8 cellular contexts compared by ENCODE assay signal in the genomic region with DNA sequence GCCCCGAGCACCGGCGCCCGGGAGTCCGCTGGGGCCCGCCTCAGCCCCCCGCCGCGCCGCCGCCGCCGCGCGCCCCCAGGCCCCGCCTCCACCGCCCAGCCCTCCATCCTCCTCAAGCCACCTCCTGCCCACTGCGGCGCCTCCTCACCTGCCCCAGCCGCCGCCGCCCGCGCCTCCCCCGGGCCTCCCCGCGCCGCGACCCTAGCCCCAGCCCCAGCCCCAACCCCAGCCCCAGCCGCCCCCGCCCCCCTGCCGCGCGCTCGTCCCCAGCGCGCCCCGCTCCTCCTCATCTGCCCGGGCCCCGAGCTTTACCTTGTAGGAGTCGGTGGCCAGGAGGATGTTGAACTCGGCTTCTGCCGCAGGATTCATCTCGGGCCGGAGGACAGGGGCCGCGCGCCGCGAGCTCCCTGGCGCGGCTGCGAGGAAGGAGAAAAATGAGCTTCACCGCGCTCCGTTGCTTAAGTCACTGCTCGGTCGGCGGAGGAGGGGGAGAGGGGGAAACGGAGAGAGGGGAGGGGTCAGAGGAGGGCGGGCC. TPM values are rescaled to one million over a fixed set of nuclear protein-coding genes. Genes with fewer than 3 reads are reported as not detected.
DNase-seq lines count a peak whose midpoint lies in the region; ATAC-seq and TF ChIP-seq lines count a peak whose summit lies in the region.

TSS of gene NAMPT (minus strand) at position 468 of the 535 bp plus-strand sequence. CDS start at position 369, 99 bp downstream.

- peaks cover 0 to 31% (median 15%) of the 10 kb centered on the region in 4 donors for H3K4me1 ChIP-seq in sigmoid colon

- no peaks in the 10 kb centered on the region for H3K36me3 ChIP-seq in sigmoid colon

- 1% methylated on average over 61 of the region's 61 CpGs for WGBS in sigmoid colon, 2 donors

- H3K4me3 ChIP-seq in sigmoid colon = peak within 1 kb of the TSS; percentile 82 to 87 (median 86)

- no peaks in the 10 kb centered on the region for H3K9me3 Mint-ChIP-seq in activated naive CD8-positive, alpha-beta T cell treated with anti-CD3 and anti-CD28 coated beads, Interleukin-2, amount 10 ng/mL, durations not matched to agents 7 days and 5 days

- peak; percentile 71 for DNase-seq in NCI-H82 (lab: John Stamatoyannopoulos, UW)
- DNase-seq in NCI-H82 treated with DMSO at 0.1 percent for 48 hours (lab: John Stamatoyannopoulos, UW; ENCODE audit: unreplicated experiment) = no peak
- DNase-seq in NCI-H69 (lab: John Stamatoyannopoulos, UW) = peak; percentile 87
- DNase-seq in activated naive CD8-positive, alpha-beta T cell treated with anti-CD3 and anti-CD28 coated beads, Interleukin-2, amount 10 ng/mL, durations not matched to agents 7 days and 5 days = peak; percentile 72
- DNase-seq in left ventricle myocardium superior = peak; percentile 68
- DNase-seq in sigmoid colon = peak; percentile 82
- DNase-seq in midbrain (lab: John Stamatoyannopoulos, UW) = no peak

- H3K4me1 Mint-ChIP-seq in activated naive CD8-positive, alpha-beta T cell treated with anti-CD3 and anti-CD28 coated beads, Interleukin-2, amount 10 ng/mL, durations not matched to agents 7 days and 5 days = peaks cover 38% of the 10 kb centered on the region

- no peak for TF ChIP-seq EP300 in sigmoid colon (IDR thresholded peaks at IDR 0.05)

- H3K27me3 Mint-ChIP-seq in activated naive CD8-positive, alpha-beta T cell treated with anti-CD3 and anti-CD28 coated beads, Interleukin-2, amount 10 ng/mL, durations not matched to agents 7 days and 5 days = no peaks in the 10 kb centered on the region

- peak; percentile 50 to 74 for TF ChIP-seq POLR2A in sigmoid colon (IDR thresholded peaks at IDR 0.05)

- peak; percentile 12 for ATAC-seq in HG02763 (IDR thresholded peaks at IDR 0.05; ENCODE audit: unreplicated experiment)
- peak; percentile 38 for ATAC-seq in activated naive CD8-positive, alpha-beta T cell treated with anti-CD3 and anti-CD28 coated beads, Interleukin-2, amount 10 ng/mL, durations not matched to agents 7 days and 5 days (ENCODE audit: low read depth)
- ATAC-seq in left ventricle myocardium superior = peak; percentile 33

- intact Hi-C loops in left ventricle myocardium superior (cut with micrococcal nuclease) (loop anchor here (10.0 kb wide), 2 partner anchors 100 to 180 kb away; no protein-coding TSS in a partner anchor), sigmoid colon (cut with DNase I) (loop anchor here (2.0 to 10.0 kb wide), 5 partner anchors 117 to 883 kb away; partner anchors contain the start of genes CCDC71L and HBP1)

- H3K27ac ChIP-seq in sigmoid colon = peak within 1 kb of the TSS; percentile 98 to 99 (median 98)

- H3K27me3 ChIP-seq in sigmoid colon = no peaks in the 10 kb centered on the region

- POLR2A ChIA-PET in activated naive CD8-positive, alpha-beta T cell treated with anti-CD3 and anti-CD28 coated beads, Interleukin-2, amount 10 ng/mL, durations not matched to agents 7 days and 5 days (lab: Charles Lee) = interaction anchor here (0.6 to 2.0 kb wide), 11 partner anchors 9 to 593 kb away, joined by 3 to 10 read pairs (median 5); partner anchors contain the start of genes CCDC71L and SYPL1

- TF ChIP-seq CTCF in sigmoid colon (IDR thresholded peaks at IDR 0.05) = no peak

- H3K4me3 Mint-ChIP-seq in activated naive CD8-positive, alpha-beta T cell treated with anti-CD3 and anti-CD28 coated beads, Interleukin-2, amount 10 ng/mL, durations not matched to agents 7 days and 5 days = peak within 1 kb of the TSS; percentile 99

- peaks cover 7% of the 10 kb centered on the region for H3K36me3 Mint-ChIP-seq in activated naive CD8-positive, alpha-beta T cell treated with anti-CD3 and anti-CD28 coated beads, Interleukin-2, amount 10 ng/mL, durations not matched to agents 7 days and 5 days

- peak within 1 kb of the TSS; percentile 99 for H3K27ac Mint-ChIP-seq in activated naive CD8-positive, alpha-beta T cell treated with anti-CD3 and anti-CD28 coated beads, Interleukin-2, amount 10 ng/mL, durations not matched to agents 7 days and 5 days

- H3K9me3 ChIP-seq in sigmoid colon = no peaks in the 10 kb centered on the region

RNA-seq across cellular contexts. Expression of gene NAMPT, which starts in this region (rescaled TPM):
- total RNA-seq in activated naive CD8-positive, alpha-beta T cell treated with anti-CD3 and anti-CD28 coated beads, Interleukin-2, amount 10 ng/mL, durations not matched to agents 7 days and 5 days = 10 to 100 TPM; 63.8 to 65.7 TPM
- total RNA-seq in left ventricle myocardium superior (198 TPM), sigmoid colon (100 to 1,000 TPM in 2 of 4 donors, 10 to 100 TPM in 2; 53.2 to 717 (median 132) TPM)
- 100 to 1,000 TPM in 1 of 3 donors, 10 to 100 TPM in 2; 51.1 to 108 (median 83.9) TPM for polyA plus RNA-seq in sigmoid colon

Comparison
In these comparisons a context has a peak if more than half of its experiments do, and no peak if none do; other contexts are left out.
1. DNase-seq: peak in NCI-H82 (single experiment), NCI-H69 (single experiment), activated naive CD8-positive, alpha-beta T cell treated with anti-CD3 and anti-CD28 coated beads, Interleukin-2, amount 10 ng/mL, durations not matched to agents 7 days and 5 days (single experiment), left ventricle myocardium superior (single experiment) and sigmoid colon (single experiment); none in NCI-H82 treated with DMSO at 0.1 percent for 48 hours (single experiment) and midbrain (single experiment).
2. Peak in every context shown above with its lines, with median percentiles within 50 percentile points of each other: ATAC-seq.